In genomic region chrX:38365939-38366338, GRCh38 we compare ENCODE assay signal across 16 cellular contexts. TPM values are rescaled to one million over a fixed set of nuclear protein-coding genes. Genes with fewer than 3 reads are reported as not detected.
"Had no signal": no experiment of that assay in that cellular context is flagged by ENCODE, and none has a peak within 500 bp of the region (broad histone marks: within the 10 kb centered on the region; RNA-seq: fewer than 3 reads in every experiment).

No MANE protein-coding gene starts in this region.

- ATAC-seq: activated CD8-positive, alpha-beta T cell treated with anti-CD3 and anti-CD28 coated beads, Interleukin-2, amount 10 ng/mL, durations not matched to agents 7 days and 5 days; activated naive CD4-positive, alpha-beta T cell treated with anti-CD3 and anti-CD28 coated beads, Interleukin-2, amount 50 U/mL, for 72 hours; activated T-cell treated with anti-CD3 and anti-CD28 coated beads, Interleukin-2, amount 50 U/mL, for 72 hours; gastrocnemius medialis; mucosa of descending colon; naive thymus-derived CD8-positive, alpha-beta T cell; pancreas; stimulated activated effector memory CD8-positive, alpha-beta T cell treated with anti-CD3 and anti-CD28 coated beads, Interleukin-12 subunit alpha, Interleukin-12 subunit beta, amount 100 ng/mL, for 72 hours had no signal

- H3K4me3 ChIP-seq: dorsolateral prefrontal cortex, gastrocnemius medialis, mucosa of descending colon, pancreas, thyroid gland had no signal

- H3K36me3 ChIP-seq: gastrocnemius medialis, pancreas, thyroid gland had no signal

- H3K9me3 ChIP-seq: gastrocnemius medialis, mucosa of descending colon, pancreas, thyroid gland had no signal

- DNase-seq: activated B cell treated with CpG ODN at 0.5 μM for 24 hours; activated CD4-positive, alpha-beta T cell treated with anti-CD3 and anti-CD28 coated beads, Interleukin-2, amount 10 ng/mL, durations not matched to agents 24 days and 14 days; activated CD8-positive, alpha-beta memory T cell treated with anti-CD3 and anti-CD28 coated beads, Interleukin-2, amount 50 U/mL, for 4 hours; activated CD8-positive, alpha-beta T cell treated with anti-CD3 and anti-CD28 coated beads, Interleukin-2, amount 10 ng/mL, durations not matched to agents 7 days and 5 days; activated gamma-delta T cell; activated T-cell treated with anti-CD3 and anti-CD28 coated beads, Interleukin-2, amount 50 U/mL, for 72 hours; dorsolateral prefrontal cortex; erythroblast; gastrocnemius medialis; mucosa of descending colon; naive thymus-derived CD8-positive, alpha-beta T cell; pancreas; thyroid gland had no signal

- H3K27ac ChIP-seq: dorsolateral prefrontal cortex, gastrocnemius medialis, pancreas, thyroid gland had no signal

- H3K27me3 ChIP-seq: gastrocnemius medialis, pancreas, thyroid gland had no signal

- H3K4me1 ChIP-seq: gastrocnemius medialis, pancreas, thyroid gland had no signal

RNA-seq across cellular contexts. Expression of gene OTC, which starts 13.5 kb away (rescaled TPM):
- total RNA-seq: activated B cell treated with CpG ODN at 0.5 μM for 24 hours; activated CD4-positive, alpha-beta T cell treated with anti-CD3 and anti-CD28 coated beads, Interleukin-2, amount 10 ng/mL, durations not matched to agents 24 days and 14 days; activated CD8-positive, alpha-beta T cell treated with anti-CD3 and anti-CD28 coated beads, Interleukin-2, amount 10 ng/mL, durations not matched to agents 7 days and 5 days; activated naive CD4-positive, alpha-beta T cell treated with anti-CD3 and anti-CD28 coated beads, Interleukin-2, amount 50 U/mL, for 72 hours; activated T-cell treated with anti-CD3 and anti-CD28 coated beads, Interleukin-2, amount 50 U/mL, for 72 hours; cardiac septum; naive thymus-derived CD8-positive, alpha-beta T cell had no signal
